In the genomic region with DNA sequence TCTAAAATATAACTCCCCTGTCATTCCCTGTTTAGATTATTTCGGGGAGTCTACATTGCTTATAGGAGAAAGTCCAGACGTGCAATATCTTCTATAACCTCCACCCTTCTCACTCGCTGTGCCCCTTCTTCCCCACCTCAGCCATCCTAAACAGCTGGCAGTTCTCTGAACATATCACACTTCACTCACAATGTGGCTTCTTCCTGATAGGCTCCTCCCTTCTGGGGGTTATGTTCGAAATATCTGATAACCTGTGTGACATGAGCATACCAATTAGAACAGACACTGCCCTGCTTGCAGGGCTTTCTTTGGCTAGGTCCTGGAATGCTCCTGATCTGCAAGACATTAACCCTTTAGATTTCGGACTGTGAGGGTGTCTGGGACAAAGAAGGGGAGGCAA, we compare ENCODE assay signal across 1 cellular context.
TF ChIP-seq lines count a peak whose summit lies in the region.

No MANE protein-coding gene starts in this region.

TF ChIP-seq in GM23338, 12 proteins besides CTCF, POLR2A, EP300 and RAD21 (continued from another document):
- TF ChIP-seq REST (IDR thresholded peaks at IDR 0.05; ENCODE audit: unreplicated experiment) (no peak), EZH2phosphoT487 (IDR thresholded peaks at IDR 0.05; ENCODE audit: unreplicated experiment) (no peak), EZH2 (IDR thresholded peaks at IDR 0.05; ENCODE audit: low read depth, unreplicated experiment) (no peak), CREB1 (CRISPR knock-in tag; IDR thresholded peaks at IDR 0.05; ENCODE audit: low read depth) (no peak), NANOG (IDR thresholded peaks at IDR 0.05; ENCODE audit: borderline replicate concordance) (no peak), POLR2AphosphoS5 (IDR thresholded peaks at IDR 0.05; ENCODE audit: low read depth) (no peak), ZNF331 (CRISPR knock-in tag; IDR thresholded peaks at IDR 0.05; ENCODE audit: low read depth) (no peak), ZNF462 (CRISPR knock-in tag; IDR thresholded peaks at IDR 0.05) (no peak), ZNF114 (CRISPR knock-in tag; IDR thresholded peaks at IDR 0.05) (no peak), JUNB (IDR thresholded peaks at IDR 0.05; ENCODE audit: unreplicated experiment) (no peak)
TF ChIP-seq in GM23338: peak in this region for 0.
